Comparison of ENCODE assay signal across 19 cellular contexts in the genomic region with DNA sequence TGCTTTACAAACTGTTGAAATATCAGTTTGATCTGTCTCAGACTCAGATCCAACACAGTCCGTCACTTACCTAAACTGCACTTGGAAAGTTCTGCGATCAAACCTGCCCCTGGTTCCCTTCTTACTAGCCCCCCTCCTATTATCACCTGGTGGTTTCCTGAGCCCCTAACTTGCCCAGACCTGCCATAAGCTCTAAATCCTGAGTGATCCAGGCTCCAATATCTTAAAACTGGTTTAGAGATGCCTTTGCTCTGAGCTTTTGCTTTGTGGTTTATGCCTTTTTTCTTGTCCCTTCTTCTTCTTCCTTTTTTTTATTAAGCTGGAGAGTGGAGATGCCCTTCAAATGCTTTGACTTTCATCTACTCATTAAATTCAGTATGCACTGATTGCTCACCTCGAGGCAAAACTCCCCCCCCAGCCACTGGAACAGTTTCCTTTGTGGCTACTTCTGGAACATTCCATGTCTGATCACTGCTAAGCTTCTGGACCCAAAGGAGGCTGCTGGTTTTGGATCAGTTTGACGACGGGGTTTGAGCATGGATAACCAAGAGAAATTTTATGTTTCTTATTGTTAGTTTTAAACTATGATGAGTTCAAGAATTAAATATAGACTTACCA. TPM values are rescaled to one million over a fixed set of nuclear protein-coding genes. Genes with fewer than 3 reads are reported as not detected.
"Had no signal": no experiment of that assay in that cellular context is flagged by ENCODE, and none has a peak within 500 bp of the region (broad histone marks: within the 10 kb centered on the region; RNA-seq: fewer than 3 reads in every experiment).

No MANE protein-coding gene starts in this region.

- ATAC-seq: effector memory CD8-positive, alpha-beta T cell; gastrocnemius medialis; heart left ventricle; stimulated activated memory B cell treated with anti-CD40 and anti-IgM and Interleukin-4, amounts not matched to agents 10 μg/mL and 1 μg/mL and 100 μg/mL, for 72 hours had no signal

- H3K9me3 Mint-ChIP-seq: activated CD4-positive, alpha-beta T cell treated with anti-CD3 and anti-CD28 coated beads, Interleukin-2, amount 10 ng/mL, durations not matched to agents 24 days and 14 days; activated naive CD8-positive, alpha-beta T cell treated with anti-CD3 and anti-CD28 coated beads, Interleukin-2, amount 10 ng/mL, durations not matched to agents 7 days and 5 days; dendritic cell treated with granulocyte-macrophage colony-stimulating factor and Interleukin-4, amounts not matched to agents 40 ng/mL and 50 ng/mL, for 4 days; effector memory CD8-positive, alpha-beta T cell; immature natural killer cell; mesothelial cell of epicardium; stimulated activated memory B cell treated with anti-CD40 and anti-IgM and Interleukin-4, amounts not matched to agents 10 μg/mL and 1 μg/mL and 100 μg/mL, for 72 hours had no signal

- H3K4me3 ChIP-seq: gastrocnemius medialis, heart left ventricle, ovary, tibial nerve had no signal

- H3K4me3 Mint-ChIP-seq: activated CD4-positive, alpha-beta T cell treated with anti-CD3 and anti-CD28 coated beads, Interleukin-2, amount 10 ng/mL, durations not matched to agents 24 days and 14 days; activated naive CD8-positive, alpha-beta T cell treated with anti-CD3 and anti-CD28 coated beads, Interleukin-2, amount 10 ng/mL, durations not matched to agents 7 days and 5 days; dendritic cell treated with granulocyte-macrophage colony-stimulating factor and Interleukin-4, amounts not matched to agents 40 ng/mL and 50 ng/mL, for 4 days; effector memory CD8-positive, alpha-beta T cell; immature natural killer cell; mesothelial cell of epicardium; stimulated activated memory B cell treated with anti-CD40 and anti-IgM and Interleukin-4, amounts not matched to agents 10 μg/mL and 1 μg/mL and 100 μg/mL, for 72 hours had no signal

- H3K27ac ChIP-seq: gastrocnemius medialis, heart left ventricle, ovary, tibial nerve had no signal

- H3K9me3 ChIP-seq: gastrocnemius medialis, heart left ventricle, ovary, tibial nerve had no signal

- H3K36me3 ChIP-seq: gastrocnemius medialis, heart left ventricle, ovary, tibial nerve had no signal

- H3K27ac Mint-ChIP-seq: activated CD4-positive, alpha-beta T cell treated with anti-CD3 and anti-CD28 coated beads, Interleukin-2, amount 10 ng/mL, durations not matched to agents 24 days and 14 days; activated naive CD8-positive, alpha-beta T cell treated with anti-CD3 and anti-CD28 coated beads, Interleukin-2, amount 10 ng/mL, durations not matched to agents 7 days and 5 days; dendritic cell treated with granulocyte-macrophage colony-stimulating factor and Interleukin-4, amounts not matched to agents 40 ng/mL and 50 ng/mL, for 4 days; effector memory CD8-positive, alpha-beta T cell; immature natural killer cell; mesothelial cell of epicardium; stimulated activated memory B cell treated with anti-CD40 and anti-IgM and Interleukin-4, amounts not matched to agents 10 μg/mL and 1 μg/mL and 100 μg/mL, for 72 hours had no signal

- DNase-seq: activated CD4-positive, alpha-beta T cell treated with anti-CD3 and anti-CD28 coated beads, Interleukin-2, amount 10 ng/mL, durations not matched to agents 24 days and 14 days; activated CD4-positive, CD25-positive, alpha-beta regulatory T cell; activated gamma-delta T cell treated with Interleukin-2 at 50 U/mL for 16 hours; activated naive CD8-positive, alpha-beta T cell treated with anti-CD3 and anti-CD28 coated beads, Interleukin-2, amount 10 ng/mL, durations not matched to agents 7 days and 5 days; effector memory CD8-positive, alpha-beta T cell; erythroblast; gastrocnemius medialis; heart left ventricle; immature natural killer cell; ovary; stimulated activated CD4-positive, alpha-beta T cell treated with anti-CD3 and anti-CD28 coated beads, Interleukin-12 subunit alpha, Interleukin-12 subunit beta, amount 100 ng/mL, for 4 hours; T-helper 2 cell had no signal

- H3K36me3 Mint-ChIP-seq: activated naive CD8-positive, alpha-beta T cell treated with anti-CD3 and anti-CD28 coated beads, Interleukin-2, amount 10 ng/mL, durations not matched to agents 7 days and 5 days; immature natural killer cell; mesothelial cell of epicardium; stimulated activated memory B cell treated with anti-CD40 and anti-IgM and Interleukin-4, amounts not matched to agents 10 μg/mL and 1 μg/mL and 100 μg/mL, for 72 hours had no signal

- H3K27me3 ChIP-seq: gastrocnemius medialis, ovary, tibial nerve had no signal

RNA-seq across cellular contexts. Expression of gene MUC13, which starts 43.9 kb away (rescaled TPM):
- total RNA-seq: activated CD4-positive, alpha-beta T cell treated with anti-CD3 and anti-CD28 coated beads, Interleukin-2, amount 10 ng/mL, durations not matched to agents 24 days and 14 days; activated naive CD8-positive, alpha-beta T cell treated with anti-CD3 and anti-CD28 coated beads, Interleukin-2, amount 10 ng/mL, durations not matched to agents 7 days and 5 days; lower leg skin; mesothelial cell of epicardium; myocyte; renal cortical epithelial cell; tibial nerve had no signal
- polyA plus RNA-seq: immature natural killer cell had no signal
